Comparison of ENCODE assay signal across 23 cellular contexts in the genomic region with DNA sequence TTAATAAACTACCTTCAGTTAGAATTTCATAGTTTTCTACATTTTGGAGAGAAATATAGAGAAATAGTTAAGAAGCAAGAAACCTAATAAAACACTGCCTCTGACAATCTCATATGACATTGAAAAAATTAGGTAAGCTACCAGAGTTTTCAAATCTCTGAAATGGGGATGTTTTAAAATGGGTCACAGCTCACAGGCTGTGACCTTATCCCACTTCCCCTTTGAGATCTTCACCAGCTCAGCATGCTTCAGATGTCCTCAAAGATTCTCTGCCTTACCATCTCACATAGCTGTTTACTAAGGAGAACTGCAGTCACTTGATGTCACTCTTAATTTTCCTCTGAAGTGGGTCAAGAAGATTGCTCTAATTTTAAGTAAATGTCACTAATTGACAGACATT.
"Had no signal": no experiment of that assay in that cellular context is flagged by ENCODE, and none has a peak within 500 bp of the region (broad histone marks: within the 10 kb centered on the region; RNA-seq: fewer than 3 reads in every experiment).

No MANE protein-coding gene starts in this region.

- H3K9me3 ChIP-seq: ovary, right atrium auricular region, sigmoid colon, thoracic aorta had no signal

- DNase-seq: foreskin melanocyte; head of caudate nucleus; kidney; left cardiac atrium; left ventricle myocardium superior; mesenchymal stem cell; midbrain; nucleus accumbens; ovary; sigmoid colon; stimulated activated CD4-positive, alpha-beta T cell treated with anti-CD3 and anti-CD28 coated beads, Interleukin-2, amount 100 ng/mL, for 24 hours; stimulated activated naive CD4-positive, alpha-beta T cell; stomach; substantia nigra; trophoblast cell had no signal

- H3K4me3 ChIP-seq: hepatocyte, lung, neural progenitor cell, ovary, right atrium auricular region, sigmoid colon, skin epidermis, stomach, thoracic aorta had no signal

- H3K36me3 ChIP-seq: neural progenitor cell, ovary, right atrium auricular region, sigmoid colon, stomach, thoracic aorta had no signal

- H3K27me3 Mint-ChIP-seq: dendritic cell treated with granulocyte-macrophage colony-stimulating factor and Interleukin-4, amounts not matched to agents 40 ng/mL and 50 ng/mL, for 4 days; natural killer cell treated with Interleukin-12 subunit alpha and Interleukin-12 subunit beta and Interleukin-15 and Interleukin-18, amount 100 ng/mL, for 72 hours had no signal

- H3K27ac ChIP-seq: hepatocyte, neural progenitor cell, ovary, right atrium auricular region, skin epidermis, stomach, thoracic aorta had no signal

- ATAC-seq: left cardiac atrium; left ventricle myocardium superior; natural killer cell treated with Interleukin-12 subunit alpha and Interleukin-12 subunit beta and Interleukin-15 and Interleukin-18, amount 100 ng/mL, for 72 hours had no signal

- H3K4me1 ChIP-seq: neural progenitor cell, right atrium auricular region, stomach had no signal

- H3K27ac Mint-ChIP-seq: dendritic cell treated with granulocyte-macrophage colony-stimulating factor and Interleukin-4, amounts not matched to agents 40 ng/mL and 50 ng/mL, for 4 days; natural killer cell treated with Interleukin-12 subunit alpha and Interleukin-12 subunit beta and Interleukin-15 and Interleukin-18, amount 100 ng/mL, for 72 hours; neural progenitor cell had no signal

- H3K36me3 Mint-ChIP-seq: natural killer cell treated with Interleukin-12 subunit alpha and Interleukin-12 subunit beta and Interleukin-15 and Interleukin-18, amount 100 ng/mL, for 72 hours; neural progenitor cell had no signal

- H3K27me3 ChIP-seq: hepatocyte, neural progenitor cell, ovary, right atrium auricular region, sigmoid colon, stomach had no signal

- H3K4me3 Mint-ChIP-seq: dendritic cell treated with granulocyte-macrophage colony-stimulating factor and Interleukin-4, amounts not matched to agents 40 ng/mL and 50 ng/mL, for 4 days; natural killer cell treated with Interleukin-12 subunit alpha and Interleukin-12 subunit beta and Interleukin-15 and Interleukin-18, amount 100 ng/mL, for 72 hours; neural progenitor cell had no signal

- H3K4me1 Mint-ChIP-seq: neural progenitor cell had no signal

- FAIRE-seq: kidney had no signal
